In the genomic region with DNA sequence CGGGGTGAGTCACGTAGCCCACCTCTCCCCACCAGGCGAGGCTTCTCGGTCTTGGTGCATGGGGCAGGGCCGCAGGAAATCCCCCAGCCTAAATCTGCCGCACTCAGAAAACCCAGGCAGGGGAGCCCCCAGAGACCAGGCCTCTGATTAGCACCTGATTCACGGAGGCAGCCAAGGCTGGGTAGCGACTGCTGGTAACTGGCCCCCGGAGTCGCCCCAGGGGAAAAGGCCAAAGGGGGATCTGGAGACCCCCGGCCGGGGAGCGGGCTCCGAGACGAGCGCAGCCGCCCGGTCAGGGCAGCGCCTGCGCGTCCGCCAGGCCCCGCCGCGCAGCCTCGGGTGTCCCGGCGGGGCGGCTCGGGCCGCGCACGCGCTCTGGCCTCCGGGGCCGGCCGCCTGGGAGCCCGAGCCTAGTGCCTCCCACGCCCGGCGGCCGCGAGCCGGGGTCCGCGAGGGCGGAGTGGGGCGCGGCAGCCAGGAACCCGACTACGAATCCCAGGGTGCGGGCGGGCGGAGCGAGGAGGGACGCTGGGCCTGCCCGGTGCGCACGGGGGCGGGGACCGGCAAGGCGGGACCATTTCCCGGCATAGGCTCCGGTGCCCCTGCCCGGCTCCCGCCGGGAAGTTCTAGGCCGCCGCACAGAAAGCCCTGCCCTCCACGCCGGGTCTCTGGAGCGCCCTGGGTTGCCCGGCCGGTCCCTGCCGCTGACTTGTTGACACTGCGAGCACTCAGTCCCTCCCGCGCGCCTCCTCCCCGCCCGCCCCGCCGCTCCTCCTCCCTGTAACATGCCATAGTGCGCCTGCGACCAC, we compare ENCODE assay signal across 8 cellular contexts. TPM values are rescaled to one million over a fixed set of nuclear protein-coding genes. Genes with fewer than 3 reads are reported as not detected.
DNase-seq lines count a peak whose midpoint lies in the region; ATAC-seq and TF ChIP-seq lines count a peak whose summit lies in the region.

A gene with protein sequence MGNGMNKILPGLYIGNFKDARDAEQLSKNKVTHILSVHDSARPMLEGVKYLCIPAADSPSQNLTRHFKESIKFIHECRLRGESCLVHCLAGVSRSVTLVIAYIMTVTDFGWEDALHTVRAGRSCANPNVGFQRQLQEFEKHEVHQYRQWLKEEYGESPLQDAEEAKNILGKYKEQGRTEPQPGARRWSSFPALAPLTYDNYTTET (plus strand): TSS at position 791 of the 809 bp plus-strand sequence. CDS start 53 bp downstream, outside the sequence.

- H3K27ac ChIP-seq in breast epithelium, result peak within 1 kb of the TSS; percentile 93 to 99

- TF ChIP-seq POLR2A in breast epithelium (IDR thresholded peaks at IDR 0.05), result peak; percentile 70

- no peaks in the 10 kb centered on the region for H3K4me1 ChIP-seq in breast epithelium

- H3K27ac Mint-ChIP-seq in T-helper 1 cell treated with Interleukin-12 subunit alpha and Interleukin-12 subunit beta and Interleukin-4 antibody, amounts not matched to agents 30 μg/mL and 1 μg/mL, for 36 hours, result peak within 1 kb of the TSS; percentile 86

- intact Hi-C loops in breast epithelium (cut with DNase I; ENCODE audit: low total_unique reads), result no loop called here

- peak within 1 kb of the TSS; percentile 95 for H3K4me3 Mint-ChIP-seq in T-helper 1 cell treated with Interleukin-12 subunit alpha and Interleukin-12 subunit beta and Interleukin-4 antibody, amounts not matched to agents 30 μg/mL and 1 μg/mL, for 36 hours

- peaks cover 5% of the 10 kb centered on the region for H3K9me3 Mint-ChIP-seq in T-helper 1 cell treated with Interleukin-12 subunit alpha and Interleukin-12 subunit beta and Interleukin-4 antibody, amounts not matched to agents 30 μg/mL and 1 μg/mL, for 36 hours

- ATAC-seq in GM18868 (IDR thresholded peaks at IDR 0.05; ENCODE audit: unreplicated experiment) (peak; percentile 44), HG03095 (IDR thresholded peaks at IDR 0.05; ENCODE audit: unreplicated experiment) (peak; percentile 37)

- peak; percentile 87 to 89 for DNase-seq in breast epithelium (ENCODE audit: low spot score in 2 of 2)
- peak; percentile 89 for DNase-seq in iris pigment epithelial cell (ENCODE audit: low read depth)
- peak; percentile 55 to 65 for DNase-seq in stimulated activated CD4-positive, alpha-beta T cell treated with anti-CD3 and anti-CD28 coated beads, Interleukin-15, amount 100 ng/mL, for 1 hour (ENCODE audit: low read depth in 1 of 2, low spot score in 1 of 2)
- no peak for DNase-seq in stimulated activated naive CD4-positive, alpha-beta T cell (lab: John Stamatoyannopoulos, UW)
- no peak for DNase-seq in Kasumi-1 (lab: John Stamatoyannopoulos, UW)

- H3K4me1 Mint-ChIP-seq in T-helper 1 cell treated with Interleukin-12 subunit alpha and Interleukin-12 subunit beta and Interleukin-4 antibody, amounts not matched to agents 30 μg/mL and 1 μg/mL, for 36 hours (ENCODE audit: low read depth), result peaks cover 44% of the 10 kb centered on the region

- TF ChIP-seq CTCF in breast epithelium (IDR thresholded peaks at IDR 0.05), result no peak

- no peaks in the 10 kb centered on the region for H3K27me3 ChIP-seq in breast epithelium

- H3K36me3 Mint-ChIP-seq in T-helper 1 cell treated with Interleukin-12 subunit alpha and Interleukin-12 subunit beta and Interleukin-4 antibody, amounts not matched to agents 30 μg/mL and 1 μg/mL, for 36 hours (ENCODE audit: low read depth), result peaks cover 7% of the 10 kb centered on the region

- H3K27me3 Mint-ChIP-seq in T-helper 1 cell treated with Interleukin-12 subunit alpha and Interleukin-12 subunit beta and Interleukin-4 antibody, amounts not matched to agents 30 μg/mL and 1 μg/mL, for 36 hours (ENCODE audit: low read depth), result no peaks in the 10 kb centered on the region

- H3K9me3 ChIP-seq in breast epithelium, result no peaks in the 10 kb centered on the region

- peak within 1 kb of the TSS; percentile 64 to 93 (median 66) for H3K4me3 ChIP-seq in breast epithelium

- H3K36me3 ChIP-seq in breast epithelium, result no peaks in the 10 kb centered on the region

RNA-seq across cellular contexts. Expression of the gene that starts here (rescaled TPM):
- 10 to 100 TPM; 55.6 to 81.9 (median 59.0) TPM for total RNA-seq in breast epithelium

Comparison
In these comparisons a context has a peak if more than half of its experiments do, and no peak if none do; other contexts are left out.
1. DNase-seq: peak in breast epithelium (2 of 2), iris pigment epithelial cell (single experiment) and stimulated activated CD4-positive, alpha-beta T cell treated with anti-CD3 and anti-CD28 coated beads, Interleukin-15, amount 100 ng/mL, for 1 hour (2 of 2); none in stimulated activated naive CD4-positive, alpha-beta T cell (0 of 6) and Kasumi-1 (0 of 2).